Comparison of ENCODE assay signal across 25 cellular contexts in genomic region chr16:78129349-78129748, GRCh38.
"Had no signal": no experiment of that assay in that cellular context is flagged by ENCODE, and none has a peak within 500 bp of the region (broad histone marks: within the 10 kb centered on the region; RNA-seq: fewer than 3 reads in every experiment).

No MANE protein-coding gene starts in this region.

- H3K36me3 ChIP-seq: brain microvascular endothelial cell, Peyer's patch, SJCRH30 had no signal

- H3K4me3 ChIP-seq: Peyer's patch, SJCRH30 had no signal

- H3K4me2 ChIP-seq: SK-N-SH had no signal

- H3K27me3 ChIP-seq: brain microvascular endothelial cell, Peyer's patch, SJCRH30 had no signal

- H3K9me3 ChIP-seq: Peyer's patch, SJCRH30, SK-N-SH had no signal

- ATAC-seq: activated CD4-positive, alpha-beta T cell treated with anti-CD3 and anti-CD28 coated beads for 36 hours; activated T-helper 17 cell treated with anti-CD3 and anti-CD28 coated beads, Interleukin-2, amount 50 U/mL, for 72 hours had no signal

- H3K4me1 ChIP-seq: Peyer's patch had no signal

- DNase-seq: activated CD4-positive, alpha-beta memory T cell treated with anti-CD3 and anti-CD28 coated beads, Interleukin-2, amount 10 ng/mL, durations not matched to agents 7 days and 5 days; activated CD4-positive, alpha-beta T cell treated with anti-CD3 and anti-CD28 coated beads for 36 hours; activated CD4-positive, alpha-beta T cell treated with anti-CD3 and anti-CD28 coated beads, Interleukin-2, amount 50 U/mL, for 1 hour; activated gamma-delta T cell; activated naive CD4-positive, alpha-beta T cell treated with anti-CD3 and anti-CD28 coated beads for 36 hours; activated T-cell treated with anti-CD3 and anti-CD28 coated beads for 4 hours; activated T-cell treated with anti-CD3 and anti-CD28 coated beads, Interleukin-2, amount 50 U/mL, for 48 hours; brain microvascular endothelial cell; KBM-7; NCI-H1048; NCI-H146; NCI-H187 treated with DMSO at 0.1 percent for 48 hours; NCI-H2081 treated with DMSO at 0.1 percent for 48 hours; NCI-H2171 treated with DMSO at 0.1 percent for 48 hours; NCI-H226; NCI-H526 treated with DMSO at 0.1 percent for 48 hours; NCI-H82; Peyer's patch; Right ventricle myocardium superior; SJCRH30; SK-N-SH; T-helper 1 cell had no signal

- H3K9ac ChIP-seq: SK-N-SH had no signal

- H3K27ac ChIP-seq: brain microvascular endothelial cell, Peyer's patch, RWPE1, SJCRH30, VCaP had no signal
